In the genomic region with DNA sequence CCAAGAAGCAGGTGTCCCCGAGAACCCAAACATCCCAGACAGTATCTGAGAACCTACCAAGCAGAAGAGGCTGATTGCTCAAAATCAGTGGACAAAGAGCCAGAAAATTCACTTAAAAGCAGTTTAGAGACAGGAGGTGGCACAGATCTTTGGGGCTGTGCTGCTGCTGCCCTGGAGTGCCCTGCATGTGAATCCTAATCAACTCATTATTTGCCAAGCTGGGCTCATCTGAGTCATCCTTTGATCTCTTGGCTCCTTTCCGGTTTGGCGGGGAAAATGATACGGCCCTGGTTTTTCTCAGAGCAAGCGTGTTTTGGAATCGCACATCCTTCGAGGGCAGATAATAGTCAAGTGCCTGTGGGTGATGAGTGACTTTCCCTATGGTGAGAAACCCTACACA, we compare ENCODE assay signal across 15 cellular contexts. TPM values are rescaled to one million over a fixed set of nuclear protein-coding genes. Genes with fewer than 3 reads are reported as not detected.
"Had no signal": no experiment of that assay in that cellular context is flagged by ENCODE, and none has a peak within 500 bp of the region (broad histone marks: within the 10 kb centered on the region; RNA-seq: fewer than 3 reads in every experiment).

No MANE protein-coding gene starts in this region.

RNA-seq across cellular contexts. Expression of gene PRAMEF19, which starts 9.4 kb away (rescaled TPM):
- total RNA-seq: stomach, subcutaneous adipose tissue, suprapubic skin, temporal lobe, testis, thoracic aorta, thyroid gland, tibial nerve, transverse colon, upper lobe of left lung, upper lobe of right lung, ureter, urinary bladder, uterus, vagina had no signal

RNA-seq across cellular contexts. Expression of gene PRAMEF14, which starts 15.4 kb away (rescaled TPM):
- total RNA-seq: stomach, subcutaneous adipose tissue, suprapubic skin, temporal lobe, thoracic aorta, thyroid gland, tibial nerve, transverse colon, upper lobe of left lung, upper lobe of right lung, ureter, urinary bladder, uterus, vagina had no signal

RNA-seq across cellular contexts. Expression of gene PRAMEF17, which starts 27.1 kb away (rescaled TPM):
- total RNA-seq: stomach, subcutaneous adipose tissue, suprapubic skin, temporal lobe, thoracic aorta, thyroid gland, tibial nerve, transverse colon, upper lobe of left lung, upper lobe of right lung, ureter, urinary bladder, uterus, vagina had no signal

RNA-seq across cellular contexts. Expression of gene PRAMEF15, which starts 47.0 kb away (rescaled TPM):
- total RNA-seq: stomach, subcutaneous adipose tissue, suprapubic skin, temporal lobe, thoracic aorta, thyroid gland, tibial nerve, transverse colon, upper lobe of left lung, upper lobe of right lung, ureter, urinary bladder, uterus, vagina had no signal

RNA-seq across cellular contexts. Expression of gene PRAMEF20, which starts 47.9 kb away (rescaled TPM):
- total RNA-seq: stomach, subcutaneous adipose tissue, suprapubic skin, temporal lobe, thoracic aorta, thyroid gland, tibial nerve, transverse colon, upper lobe of left lung, upper lobe of right lung, ureter, urinary bladder, uterus, vagina had no signal
